ENCODE assay signal across 35 cellular contexts in genomic region chr1:3601743-3602142, GRCh38. TPM values are rescaled to one million over a fixed set of nuclear protein-coding genes. Genes with fewer than 3 reads are reported as not detected.
"Had no signal": no experiment of that assay in that cellular context is flagged by ENCODE, and none has a peak within 500 bp of the region (broad histone marks: within the 10 kb centered on the region; RNA-seq: fewer than 3 reads in every experiment).

No MANE protein-coding gene starts in this region.

- H3K9me3 ChIP-seq: ascending aorta, breast epithelium, Peyer's patch, SJSA1, SK-N-SH had no signal

- H3K4me3 Mint-ChIP-seq: activated CD4-positive, alpha-beta T cell treated with anti-CD3 and anti-CD28 coated beads for 36 hours; activated CD4-positive, alpha-beta T cell treated with anti-CD3 and anti-CD28 coated beads, Interleukin-2, amount 10 ng/mL, durations not matched to agents 7 days and 5 days; activated CD8-positive, alpha-beta T cell treated with anti-CD3 and anti-CD28 coated beads, Interleukin-2, amount 10 ng/mL, durations not matched to agents 7 days and 5 days; activated naive CD4-positive, alpha-beta T cell treated with anti-CD3 and anti-CD28 coated beads, Interleukin-2, amount 50 U/mL, for 24 hours; activated naive CD8-positive, alpha-beta T cell treated with anti-CD3 and anti-CD28 coated beads, Interleukin-2, amount 10 ng/mL, durations not matched to agents 7 days and 5 days; activated T-cell treated with anti-CD3 and anti-CD28 coated beads, Interleukin-2, amount 50 U/mL, for 4 hours; activated T-helper 1 cell treated with anti-CD3 and anti-CD28 coated beads, Interleukin-12 subunit alpha, Interleukin-12 subunit beta, Interleukin-2, Interleukin-4 antibody, amounts not matched to agents 30 ng/mL and 10 ng/mL and 1 ng/mL, durations not matched to agents 14 hours and 24 hours and 36 hours; T-helper 1 cell treated with Interleukin-12 subunit alpha and Interleukin-12 subunit beta and Interleukin-4 antibody, amounts not matched to agents 30 μg/mL and 1 μg/mL, for 36 hours; T-helper 2 cell treated with Interferon-gamma antibody and Interleukin-4, amounts not matched to agents 5 μg/mL and 100 μg/mL, for 36 hours had no signal

- H3K27ac Mint-ChIP-seq: activated CD4-positive, alpha-beta T cell treated with anti-CD3 and anti-CD28 coated beads for 36 hours; activated CD4-positive, alpha-beta T cell treated with anti-CD3 and anti-CD28 coated beads, Interleukin-2, amount 10 ng/mL, durations not matched to agents 7 days and 5 days; activated CD8-positive, alpha-beta T cell treated with anti-CD3 and anti-CD28 coated beads, Interleukin-2, amount 10 ng/mL, durations not matched to agents 7 days and 5 days; activated naive CD4-positive, alpha-beta T cell treated with anti-CD3 and anti-CD28 coated beads, Interleukin-2, amount 50 U/mL, for 24 hours; activated naive CD8-positive, alpha-beta T cell treated with anti-CD3 and anti-CD28 coated beads, Interleukin-2, amount 10 ng/mL, durations not matched to agents 7 days and 5 days; activated T-helper 1 cell treated with anti-CD3 and anti-CD28 coated beads, Interleukin-12 subunit alpha, Interleukin-12 subunit beta, Interleukin-2, Interleukin-4 antibody, amounts not matched to agents 30 ng/mL and 10 ng/mL and 1 ng/mL, durations not matched to agents 14 hours and 24 hours and 36 hours; T-helper 1 cell treated with Interleukin-12 subunit alpha and Interleukin-12 subunit beta and Interleukin-4 antibody, amounts not matched to agents 30 μg/mL and 1 μg/mL, for 36 hours; T-helper 2 cell treated with Interferon-gamma antibody and Interleukin-4, amounts not matched to agents 5 μg/mL and 100 μg/mL, for 36 hours had no signal

- H3K9me3 Mint-ChIP-seq: activated CD4-positive, alpha-beta T cell treated with anti-CD3 and anti-CD28 coated beads, Interleukin-2, amount 10 ng/mL, durations not matched to agents 7 days and 5 days; activated naive CD4-positive, alpha-beta T cell treated with anti-CD3 and anti-CD28 coated beads, Interleukin-2, amount 50 U/mL, for 24 hours; activated naive CD8-positive, alpha-beta T cell treated with anti-CD3 and anti-CD28 coated beads, Interleukin-2, amount 10 ng/mL, durations not matched to agents 7 days and 5 days; activated T-cell treated with anti-CD3 and anti-CD28 coated beads, Interleukin-2, amount 50 U/mL, for 4 hours; activated T-helper 1 cell treated with anti-CD3 and anti-CD28 coated beads, Interleukin-12 subunit alpha, Interleukin-12 subunit beta, Interleukin-2, Interleukin-4 antibody, amounts not matched to agents 30 ng/mL and 10 ng/mL and 1 ng/mL, durations not matched to agents 14 hours and 24 hours and 36 hours; T-helper 1 cell treated with Interleukin-12 subunit alpha and Interleukin-12 subunit beta and Interleukin-4 antibody, amounts not matched to agents 30 μg/mL and 1 μg/mL, for 36 hours; T-helper 2 cell treated with Interferon-gamma antibody and Interleukin-4, amounts not matched to agents 5 μg/mL and 100 μg/mL, for 36 hours had no signal

- H3K4me3 ChIP-seq: ascending aorta, breast epithelium, Peyer's patch, SJSA1 had no signal

- H3K36me3 Mint-ChIP-seq: activated naive CD4-positive, alpha-beta T cell treated with anti-CD3 and anti-CD28 coated beads, Interleukin-2, amount 50 U/mL, for 24 hours; activated naive CD8-positive, alpha-beta T cell treated with anti-CD3 and anti-CD28 coated beads, Interleukin-2, amount 10 ng/mL, durations not matched to agents 7 days and 5 days had no signal

- H3K4me2 ChIP-seq: SK-N-SH had no signal

- H3K4me1 ChIP-seq: ascending aorta, SJSA1 had no signal

- H3K27me3 ChIP-seq: ascending aorta, Peyer's patch had no signal

- H3K27ac ChIP-seq: ascending aorta, breast epithelium, Peyer's patch, SJSA1 had no signal

- ATAC-seq: activated CD4-positive, alpha-beta T cell treated with anti-CD3 and anti-CD28 coated beads for 36 hours; activated CD4-positive, CD25-positive, alpha-beta regulatory T cell treated with anti-CD3 and anti-CD28 coated beads, Interleukin-2, amount 50 U/mL, for 24 hours; activated CD8-positive, alpha-beta T cell treated with anti-CD3 and anti-CD28 coated beads, Interleukin-2, amount 10 ng/mL, durations not matched to agents 7 days and 5 days; activated T-cell treated with anti-CD3 and anti-CD28 coated beads, Interleukin-2, amount 50 U/mL, for 4 hours; PC-3 had no signal

- H3K36me3 ChIP-seq: ascending aorta, breast epithelium, Peyer's patch, SJSA1 had no signal

- H3K27me3 Mint-ChIP-seq: activated CD4-positive, alpha-beta T cell treated with anti-CD3 and anti-CD28 coated beads, Interleukin-2, amount 10 ng/mL, durations not matched to agents 7 days and 5 days; activated naive CD4-positive, alpha-beta T cell treated with anti-CD3 and anti-CD28 coated beads, Interleukin-2, amount 50 U/mL, for 24 hours; activated naive CD8-positive, alpha-beta T cell treated with anti-CD3 and anti-CD28 coated beads, Interleukin-2, amount 10 ng/mL, durations not matched to agents 7 days and 5 days had no signal

- H3K9ac ChIP-seq: SK-N-SH had no signal

- DNase-seq: activated CD4-positive, alpha-beta T cell treated with anti-CD3 and anti-CD28 coated beads for 36 hours; activated CD4-positive, alpha-beta T cell treated with anti-CD3 and anti-CD28 coated beads, Interleukin-2, amount 10 ng/mL, durations not matched to agents 7 days and 5 days; activated CD4-positive, alpha-beta T cell treated with anti-CD3 and anti-CD28 coated beads, Interleukin-2, amount 50 U/mL, for 48 hours; activated CD8-positive, alpha-beta T cell treated with anti-CD3 and anti-CD28 coated beads, Interleukin-2, amount 10 ng/mL, durations not matched to agents 7 days and 5 days; activated gamma-delta T cell; activated naive CD4-positive, alpha-beta T cell treated with Interleukin-2 at 50 U/mL for 16 hours; activated naive CD8-positive, alpha-beta T cell treated with anti-CD3 and anti-CD28 coated beads, Interleukin-2, amount 10 ng/mL, durations not matched to agents 7 days and 5 days; activated T-cell treated with anti-CD3 and anti-CD28 coated beads, Interleukin-2, amount 50 U/mL, for 4 hours; amygdala; Karpas-422; KBM-7; NCI-H1048; NCI-H1105 treated with DMSO at 0.1 percent for 48 hours; NCI-H1436; NCI-H1694; NCI-H1930; NCI-H2081 treated with DMSO at 0.1 percent for 48 hours; NCI-H2171; NCI-H510A; NCI-H526; NCI-H748 treated with DMSO at 0.1 percent for 48 hours; NK-92 treated with Interleukin-12 subunit alpha and Interleukin-12 subunit beta, amount 100 ng/mL, for 24 hours; PC-3; Peyer's patch; RPMI8226; SHP77 treated with DMSO at 0.1 percent for 48 hours; SK-N-SH had no signal

RNA-seq across cellular contexts. Expression of gene TP73, which starts 50.6 kb away (rescaled TPM):
- total RNA-seq: ascending aorta had no signal
